Comparison of ENCODE assay signal across 8 cellular contexts in genomic region chr2:20650412-20650879, GRCh38. TPM values are rescaled to one million over a fixed set of nuclear protein-coding genes. Genes with fewer than 3 reads are reported as not detected.
DNase-seq lines count a peak whose midpoint lies in the region; TF ChIP-seq lines count a peak whose summit lies in the region.

No MANE protein-coding gene starts in this region.

- DNase-seq in NCI-H1436 (lab: John Stamatoyannopoulos, UW) (peak; percentile 17), NCI-H1436 treated with DMSO at 0.1 percent for 48 hours (lab: John Stamatoyannopoulos, UW) (no peak), GM23248 (peak; percentile 83), NCI-H1105 treated with DMSO at 0.1 percent for 48 hours (lab: John Stamatoyannopoulos, UW) (peak; percentile 29), adrenal gland (peak in 6 of 7 donors; percentile 42 to 70 (median 52)), left ventricle myocardium inferior (no peak), pons (ENCODE audit: low spot score) (peak; percentile 40), mesenteric fat pad (ENCODE audit: low spot score) (no peak)

- H3K27me3 ChIP-seq in GM23248 (replicated peaks; ENCODE audit: insufficient read depth), result no peaks in the 10 kb centered on the region; the same call in 1 of the 2 replicates
- H3K27me3 ChIP-seq in adrenal gland, result no peaks in the 10 kb centered on the region
- peaks cover 5% of the 10 kb centered on the region for H3K27me3 ChIP-seq in left ventricle myocardium inferior (ENCODE audit: low read depth)

- peak overlapping the region; percentile 79 for H3K4me2 ChIP-seq in GM23248 (ENCODE audit: unreplicated experiment)

- 6 to 10% methylated on average over 17 to 18 of the region's 18 CpGs for WGBS in GM23248 (ENCODE audit: low coverage in 1 of 2, low lambda C conversion rate in 2 of 2, missing lambda C conversion rate in 2 of 2), 2 experiments
- 6 to 10% (median 7%) methylated on average over 10 to 18 of the region's 18 CpGs for WGBS in adrenal gland, 4 donors

- peaks cover 9% of the 10 kb centered on the region; the same call in 1 of the 2 replicates for H3K79me2 ChIP-seq in GM23248 (ENCODE audit: insufficient read depth)

- H4K20me1 ChIP-seq in GM23248 (ENCODE audit: insufficient read depth), result no peaks in the 10 kb centered on the region

- no peaks in the 10 kb centered on the region for H3F3A ChIP-seq in GM23248 (ENCODE audit: insufficient read depth)

- H3K9ac ChIP-seq in GM23248, result peak overlapping the region; percentile 90

- H3K4me1 ChIP-seq in GM23248 (ENCODE audit: insufficient read depth), result peaks cover 7% of the 10 kb centered on the region; the same call in 1 of the 2 replicates
- peaks cover 12 to 40% of the 10 kb centered on the region in 2 donors for H3K4me1 ChIP-seq in adrenal gland (replicated peaks in 1 of 2)
- peaks cover 40% of the 10 kb centered on the region for H3K4me1 ChIP-seq in left ventricle myocardium inferior

- peak overlapping the region; percentile 83 for H3K4me3 ChIP-seq in GM23248
- H3K4me3 ChIP-seq in adrenal gland, result peak overlapping the region in 3 of 4 donors; percentile 73 to 82 (median 80)
- peak overlapping the region; percentile 89 for H3K4me3 ChIP-seq in left ventricle myocardium inferior

- H3K27ac ChIP-seq in GM23248, result peak overlapping the region; percentile 39; the same call in 1 of the 2 replicates
- peak overlapping the region; percentile 30 to 96 (median 93) for H3K27ac ChIP-seq in adrenal gland
- H3K27ac ChIP-seq in left ventricle myocardium inferior (replicated peaks), result peak overlapping the region; percentile 88

- intact Hi-C loops in adrenal gland (cut with DNase I) (no loop called here), left ventricle myocardium inferior (cut with micrococcal nuclease) (no loop called here)

- TF ChIP-seq CTCF in adrenal gland (IDR thresholded peaks at IDR 0.05) (no peak), left ventricle myocardium inferior (IDR thresholded peaks at IDR 0.05; ENCODE audit: borderline replicate concordance) (no peak)

- in situ Hi-C loops in GM23248 (cut with MboI), result no loop called here

- H3K9me3 ChIP-seq in GM23248 (ENCODE audit: low read depth) (no peaks in the 10 kb centered on the region), adrenal gland (replicated peaks in 1 of 3) (no peaks in the 10 kb centered on the region), left ventricle myocardium inferior (replicated peaks) (no peaks in the 10 kb centered on the region)

- no peak for TF ChIP-seq POLR2A in adrenal gland (IDR thresholded peaks at IDR 0.05)

- H3K36me3 ChIP-seq in GM23248 (ENCODE audit: low read depth), result no peaks in the 10 kb centered on the region
- H3K36me3 ChIP-seq in adrenal gland (replicated peaks in 1 of 2), result peaks cover 0 to under 1% of the 10 kb centered on the region in 2 donors
- peaks cover 7% of the 10 kb centered on the region for H3K36me3 ChIP-seq in left ventricle myocardium inferior

- H2AFZ ChIP-seq in GM23248, result peak overlapping the region; percentile 100

- H3K9me2 ChIP-seq in GM23248 (ENCODE audit: insufficient read depth), result no peaks in the 10 kb centered on the region

RNA-seq across cellular contexts. Expression of gene HS1BP3, which starts 0.5 kb away (rescaled TPM):
- total RNA-seq in GM23248 (2014; rRNA removed; shearing (Covaris generic)), result 10.5 and 17.1 TPM in 2 replicates
- 10.6 and 10.9 TPM in 2 replicates for polyA plus RNA-seq in GM23248 (2016; fragmentation: Nextera tagmentation; extraction: Ambion mirVana)
- total RNA-seq in adrenal gland, result 10 to 100 TPM; 33.0 to 50.1 (median 42.9) TPM
- polyA plus RNA-seq in adrenal gland, result 10 to 100 TPM; 23.7 to 44.2 (median 29.2) TPM
- total RNA-seq in left ventricle myocardium inferior, result 16.6 TPM
- 28.8 TPM for total RNA-seq in mesenteric fat pad

RNA-seq across cellular contexts. Expression of gene GDF7, which starts 16.5 kb away (rescaled TPM):
- total RNA-seq in GM23248 (2014; rRNA removed; shearing (Covaris generic)), result not detected in 2 replicates
- polyA plus RNA-seq in GM23248 (2016; fragmentation: Nextera tagmentation; extraction: Ambion mirVana) (0.03 TPM in 1 of 2 replicates, not detected in the other), adrenal gland (under 1 TPM; 0.22 to 0.30 (median 0.24) TPM)
- total RNA-seq in adrenal gland (1 to 10 TPM in 3 of 8 donors, under 1 TPM in 5; 0.17 to 1.8 (median 0.51) TPM), left ventricle myocardium inferior (0.58 TPM), mesenteric fat pad (1.2 TPM)

Comparison
In these comparisons a context has a peak if more than half of its experiments do, and no peak if none do; other contexts are left out.
1. DNase-seq: peak in NCI-H1436 (single experiment), GM23248 (single experiment), NCI-H1105 treated with DMSO at 0.1 percent for 48 hours (single experiment), adrenal gland (6 of 7) and pons (single experiment); none in NCI-H1436 treated with DMSO at 0.1 percent for 48 hours (single experiment), left ventricle myocardium inferior (single experiment) and mesenteric fat pad (single experiment).
2. H3K27ac ChIP-seq: peak in every context shown above with its lines; median percentile 93 in adrenal gland; 88 in left ventricle myocardium inferior; 39 in GM23248.
3. Peak in every context shown above with its lines, with median percentiles within 50 percentile points of each other: H3K4me3 ChIP-seq.